9 cellular contexts compared by ENCODE assay signal in genomic region chr11:78138281-78138680, GRCh38. TPM values are rescaled to one million over a fixed set of nuclear protein-coding genes. Genes with fewer than 3 reads are reported as not detected.
DNase-seq lines count a peak whose midpoint lies in the region; ATAC-seq and TF ChIP-seq lines count a peak whose summit lies in the region.
"Had no signal": no experiment of that assay in that cellular context is flagged by ENCODE, and none has a peak within 500 bp of the region (broad histone marks: within the 10 kb centered on the region; RNA-seq: fewer than 3 reads in every experiment).

No MANE protein-coding gene starts in this region.

- H3K27ac Mint-ChIP-seq in activated CD4-positive, alpha-beta T cell treated with anti-CD3 and anti-CD28 coated beads for 36 hours, result peak overlapping the region; percentile 95

- DNase-seq in activated CD4-positive, alpha-beta T cell treated with anti-CD3 and anti-CD28 coated beads for 36 hours, result no peak
- no peak for DNase-seq in activated CD4-positive, alpha-beta T cell treated with anti-CD3 and anti-CD28 coated beads for 48 hours
- DNase-seq in epithelial cell of proximal tubule (ENCODE audit: low read depth) (no peak), NCI-H774 (lab: John Stamatoyannopoulos, UW) (no peak)
- DNase-seq: NCI-H446 treated with DMSO at 0.1 percent for 48 hours had no signal

- POLR2A ChIA-PET in activated CD4-positive, alpha-beta T cell treated with anti-CD3 and anti-CD28 coated beads for 36 hours (lab: Charles Lee), result interaction anchor here (0.6 to 1.7 kb wide), 3 partner anchors 24 to 143 kb away, joined by 4 to 11 read pairs (median 6); partner anchors contain the start of gene INTS4

- no peaks in the 10 kb centered on the region for H4K20me1 ChIP-seq in SU-DHL-6 (ENCODE audit: low read depth, low read length)

- H3K4me1 Mint-ChIP-seq in activated CD4-positive, alpha-beta T cell treated with anti-CD3 and anti-CD28 coated beads for 36 hours, result peaks cover 32% of the 10 kb centered on the region

- H3K27me3 Mint-ChIP-seq in activated CD4-positive, alpha-beta T cell treated with anti-CD3 and anti-CD28 coated beads for 36 hours, result no peaks in the 10 kb centered on the region

- no peak for TF ChIP-seq CTCF in SU-DHL-6 (IDR thresholded peaks at IDR 0.05; ENCODE audit: insufficient read depth, low read length, poor library complexity, severe bottlenecking)
- no peak for TF ChIP-seq CTCF in epithelial cell of proximal tubule (conservative IDR thresholded peaks at IDR 0.05; ENCODE audit: low read depth, low read length)

- no peaks in the 10 kb centered on the region for H3K9me2 ChIP-seq in SU-DHL-6 (replicated peaks; ENCODE audit: insufficient read depth, low read length)

- H2AFZ ChIP-seq in SU-DHL-6 (ENCODE audit: low read depth, low read length, severe bottlenecking), result no peak overlapping the region

- intact Hi-C loops in activated CD4-positive, alpha-beta T cell treated with anti-CD3 and anti-CD28 coated beads for 36 hours (cut with DNase I, micrococcal nuclease), result loop anchor here (2.0 to 5.0 kb wide), 7 partner anchors 57 to 666 kb away; partner anchors contain the start of genes GAB2 (in 2 of the 2), AAMDC (in 1 of the 2), CLNS1A (in 1 of the 2) and PAK1 (in 1 of the 2)

- no peaks in the 10 kb centered on the region for H3K9me3 Mint-ChIP-seq in activated CD4-positive, alpha-beta T cell treated with anti-CD3 and anti-CD28 coated beads for 36 hours (ENCODE audit: low read depth)

- H3K4me1 ChIP-seq in skeletal muscle satellite cell (ENCODE audit: control insufficient read depth, insufficient read depth, low read length), result peaks cover 13% of the 10 kb centered on the region

- peaks cover 50% of the 10 kb centered on the region for H3K36me3 Mint-ChIP-seq in activated CD4-positive, alpha-beta T cell treated with anti-CD3 and anti-CD28 coated beads for 36 hours (ENCODE audit: low read depth)

- no peak for ATAC-seq in activated CD4-positive, alpha-beta T cell treated with anti-CD3 and anti-CD28 coated beads for 36 hours
- no peak for ATAC-seq in GM18867 (IDR thresholded peaks at IDR 0.05; ENCODE audit: unreplicated experiment)
- no peak for ATAC-seq in HG03175 (IDR thresholded peaks at IDR 0.05; ENCODE audit: unreplicated experiment)

- H3F3A ChIP-seq in SU-DHL-6 (ENCODE audit: insufficient read depth), result no peaks in the 10 kb centered on the region

- H3K36me3 ChIP-seq in SU-DHL-6 (ENCODE audit: low read length) (no peaks in the 10 kb centered on the region), skeletal muscle satellite cell (ENCODE audit: insufficient read depth, low read length) (peaks cover 12% of the 10 kb centered on the region)

- H3K27me3 ChIP-seq in SU-DHL-6 (ENCODE audit: low read length) (no peaks in the 10 kb centered on the region), skeletal muscle satellite cell (ENCODE audit: control insufficient read depth, insufficient read depth, low read length) (no peaks in the 10 kb centered on the region)

- H3K4me3 ChIP-seq in SU-DHL-6 (ENCODE audit: insufficient read depth, low read length, poor library complexity, severe bottlenecking) (peak overlapping the region; percentile 97), epithelial cell of proximal tubule (ENCODE audit: low read depth, low read length) (peak overlapping the region; percentile 93), skeletal muscle satellite cell (ENCODE audit: low read length) (peak overlapping the region; percentile 91)

- CTCF ChIA-PET in activated CD4-positive, alpha-beta T cell treated with anti-CD3 and anti-CD28 coated beads for 36 hours (lab: Charles Lee), result interaction anchor here (0.9 to 1.2 kb wide), 3 partner anchors 64 to 143 kb away, joined by 3 read pairs; no protein-coding TSS in a partner anchor

- H3K9me3 ChIP-seq in SU-DHL-6 (ENCODE audit: insufficient read depth, low read length), result no peaks in the 10 kb centered on the region
- H3K9me3 ChIP-seq in skeletal muscle satellite cell (replicated peaks; ENCODE audit: low read length), result no peaks in the 10 kb centered on the region

- peak overlapping the region; percentile 94 for H3K4me2 ChIP-seq in SU-DHL-6 (ENCODE audit: low read depth, low read length, poor library complexity, severe bottlenecking)
- peak overlapping the region; percentile 94 for H3K4me2 ChIP-seq in skeletal muscle satellite cell (ENCODE audit: low read length)

- H3K79me2 ChIP-seq in SU-DHL-6 (ENCODE audit: insufficient read depth, low read length), result peaks cover 29% of the 10 kb centered on the region

- H3K9ac ChIP-seq in SU-DHL-6 (ENCODE audit: low read length) (peak overlapping the region; percentile 79; the same call in 1 of the 2 replicates), skeletal muscle satellite cell (ENCODE audit: low read depth, low read length) (no peak overlapping the region)

- H3K27ac ChIP-seq in SU-DHL-6 (ENCODE audit: low read depth, low read length), result no peak overlapping the region

- peak overlapping the region; percentile 86 for H3K4me3 Mint-ChIP-seq in activated CD4-positive, alpha-beta T cell treated with anti-CD3 and anti-CD28 coated beads for 36 hours

RNA-seq across cellular contexts. Expression of gene ALG8, which starts 1.1 kb away (rescaled TPM):
- 10 to 100 TPM; 59.4 to 85.2 TPM for total RNA-seq in activated CD4-positive, alpha-beta T cell treated with anti-CD3 and anti-CD28 coated beads for 36 hours
- 38.1 and 47.1 TPM in 2 replicates for total RNA-seq in epithelial cell of proximal tubule
- total RNA-seq in skeletal muscle satellite cell (2012; rRNA removed), result 41.3 and 53.7 TPM in 2 replicates

RNA-seq across cellular contexts. Expression of gene KCTD21, which starts 50.1 kb away (rescaled TPM):
- total RNA-seq in activated CD4-positive, alpha-beta T cell treated with anti-CD3 and anti-CD28 coated beads for 36 hours, result 1 to 10 TPM; 9.0 to 9.8 TPM
- 4.4 and 6.2 TPM in 2 replicates for total RNA-seq in epithelial cell of proximal tubule
- total RNA-seq in skeletal muscle satellite cell (2012; rRNA removed), result 5.9 and 8.6 TPM in 2 replicates

RNA-seq across cellular contexts. Expression of gene USP35, which starts 50.4 kb away (rescaled TPM):
- 1 to 10 TPM; 9.2 to 9.8 TPM for total RNA-seq in activated CD4-positive, alpha-beta T cell treated with anti-CD3 and anti-CD28 coated beads for 36 hours
- 2.5 and 6.1 TPM in 2 replicates for total RNA-seq in epithelial cell of proximal tubule
- total RNA-seq in skeletal muscle satellite cell (2012; rRNA removed), result 9.8 and 9.9 TPM in 2 replicates

RNA-seq across cellular contexts. Expression of gene NDUFC2, which starts 58.6 kb away (rescaled TPM):
- total RNA-seq in activated CD4-positive, alpha-beta T cell treated with anti-CD3 and anti-CD28 coated beads for 36 hours, result 100 to 1,000 TPM; 214 to 236 TPM
- 159 and 164 TPM in 2 replicates for total RNA-seq in epithelial cell of proximal tubule
- 123 and 170 TPM in 2 replicates for total RNA-seq in skeletal muscle satellite cell (2012; rRNA removed)
